ENCODE assay signal across 8 cellular contexts in genomic region chr21:34745557-34746255, GRCh38.
DNase-seq lines count a peak whose midpoint lies in the region; ATAC-seq and TF ChIP-seq lines count a peak whose summit lies in the region.

No MANE protein-coding gene starts in this region.

- ATAC-seq in GM18867 (IDR thresholded peaks at IDR 0.05; ENCODE audit: unreplicated experiment): peak; percentile 83
- peak; percentile 84 for ATAC-seq in HG03342 (IDR thresholded peaks at IDR 0.05; ENCODE audit: unreplicated experiment)

- H3K27ac Mint-ChIP-seq in dendritic cell treated with granulocyte-macrophage colony-stimulating factor and Interleukin-4, amounts not matched to agents 40 ng/mL and 50 ng/mL, for 4 days: no peak overlapping the region

- H3K27me3 Mint-ChIP-seq in dendritic cell treated with granulocyte-macrophage colony-stimulating factor and Interleukin-4, amounts not matched to agents 40 ng/mL and 50 ng/mL, for 4 days: peaks cover 26% of the 10 kb centered on the region

- DNase-seq in ACHN (peak; percentile 81), NCI-H510A treated with DMSO at 0.1 percent for 48 hours (lab: John Stamatoyannopoulos, UW) (peak; percentile 79), lower leg skin (ENCODE audit: low spot score in 2 of 2) (peak; percentile 69 to 92)
- DNase-seq in activated CD4-positive, alpha-beta T cell treated with anti-CD3 and anti-CD28 coated beads for 4 hours: peak; percentile 53 to 54
- DNase-seq in stimulated activated CD4-positive, alpha-beta T cell treated with anti-CD3 and anti-CD28 coated beads, TNF-alpha, amount 100 ng/mL, for 4 hours (ENCODE audit: low read depth in 3 of 3): peak in 2 of 3 experiments; percentile 10 to 43

- H3K4me3 Mint-ChIP-seq in dendritic cell treated with granulocyte-macrophage colony-stimulating factor and Interleukin-4, amounts not matched to agents 40 ng/mL and 50 ng/mL, for 4 days: peak overlapping the region; percentile 57

- H3K36me3 Mint-ChIP-seq in dendritic cell treated with granulocyte-macrophage colony-stimulating factor and Interleukin-4, amounts not matched to agents 40 ng/mL and 50 ng/mL, for 4 days (ENCODE audit: low read depth): no peaks in the 10 kb centered on the region

- H3K9me3 Mint-ChIP-seq in dendritic cell treated with granulocyte-macrophage colony-stimulating factor and Interleukin-4, amounts not matched to agents 40 ng/mL and 50 ng/mL, for 4 days: no peaks in the 10 kb centered on the region

- no peak overlapping the region for H3K4me3 ChIP-seq in lower leg skin (ENCODE audit: low read depth, poor library complexity, severe bottlenecking)

- in situ Hi-C loops in ACHN (cut with HindIII; ENCODE audit: low pct_ligation_motif_present, low pct_unique_long_range_greater_than_20kb, low sequenced_read_pairs): no loop called here

- TF ChIP-seq CTCF in lower leg skin (IDR thresholded peaks at IDR 0.05): peak in 1 of 3 donors; percentile 76

- intact Hi-C loops in dendritic cell treated with granulocyte-macrophage colony-stimulating factor and Interleukin-4, amounts not matched to agents 40 ng/mL and 50 ng/mL, for 4 days (cut with micrococcal nuclease): loop anchor here (1.0 to 10.0 kb wide), 5 partner anchors 137 to 1282 kb away; no protein-coding TSS in a partner anchor
- intact Hi-C loops in lower leg skin (cut with DNase I; ENCODE audit: low total_unique reads): loop anchor here (5.0 kb wide), 1 partner anchor 657 kb away; no protein-coding TSS in a partner anchor

- H3K4me1 Mint-ChIP-seq in dendritic cell treated with granulocyte-macrophage colony-stimulating factor and Interleukin-4, amounts not matched to agents 40 ng/mL and 50 ng/mL, for 4 days (ENCODE audit: low read depth): no peaks in the 10 kb centered on the region

- WGBS in lower leg skin, 2 donors: 53 to 54% methylated on average over 21 of the region's 21 CpGs

- TF ChIP-seq POLR2A in lower leg skin (IDR thresholded peaks at IDR 0.05): no peak

Comparison
In these comparisons a context has a peak if more than half of its experiments do, and no peak if none do; other contexts are left out.
1. DNase-seq: peak in every context shown above with its lines; median percentile 81 in ACHN; 80 in lower leg skin; 79 in NCI-H510A treated with DMSO at 0.1 percent for 48 hours; 54 in activated CD4-positive, alpha-beta T cell treated with anti-CD3 and anti-CD28 coated beads for 4 hours; 26 in stimulated activated CD4-positive, alpha-beta T cell treated with anti-CD3 and anti-CD28 coated beads, TNF-alpha, amount 100 ng/mL, for 4 hours.